7 cellular contexts compared by ENCODE assay signal in the genomic region with DNA sequence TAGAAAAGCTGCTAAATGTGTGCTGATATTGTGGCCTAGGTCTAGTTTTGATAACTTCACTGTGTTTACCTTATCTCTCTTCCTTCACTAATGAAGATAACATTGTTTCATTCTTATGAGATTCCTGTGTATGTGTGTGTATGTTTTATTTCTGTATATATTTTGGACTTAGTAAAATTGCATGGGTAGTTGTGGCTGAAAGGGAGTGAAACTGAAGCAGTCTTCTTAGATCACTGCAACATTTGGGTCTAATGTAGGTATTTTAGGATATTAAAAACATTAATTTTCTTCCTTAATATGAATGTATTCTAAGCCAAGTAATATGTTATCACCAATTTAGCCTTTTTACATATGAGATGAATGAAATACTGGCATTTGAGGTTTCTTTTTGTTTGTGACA.
DNase-seq lines count a peak whose midpoint lies in the region; ATAC-seq and TF ChIP-seq lines count a peak whose summit lies in the region.
"Not testable (repeated sequence)": the region's sequence is repeated elsewhere in the genome, so short reads cannot be mapped to it uniquely, and the experiment has no call there.

No MANE protein-coding gene starts in this region.

- not testable (repeated sequence) for H3K27me3 Mint-ChIP-seq in CD4-positive, alpha-beta T cell; IgD-negative memory B cell; T-helper 2 cell treated with Interferon-gamma antibody and Interleukin-4, amounts not matched to agents 5 μg/mL and 100 μg/mL, for 36 hours (ENCODE audit: low read depth); activated CD8-positive, alpha-beta memory T cell treated with anti-CD3 and anti-CD28 coated beads, Interleukin-2, amount 10 ng/mL, durations not matched to agents 7 days and 5 days; MCF 10A (ENCODE audit: insufficient read depth, unreplicated experiment); memory B cell; osteocyte (ENCODE audit: unreplicated experiment)

- peaks cover 17% of the 10 kb centered on the region for H3K36me3 Mint-ChIP-seq in CD4-positive, alpha-beta T cell (ENCODE audit: low read depth)
- H3K36me3 Mint-ChIP-seq in IgD-negative memory B cell; T-helper 2 cell treated with Interferon-gamma antibody and Interleukin-4, amounts not matched to agents 5 μg/mL and 100 μg/mL, for 36 hours (ENCODE audit: low read depth); MCF 10A (ENCODE audit: insufficient read depth, unreplicated experiment); memory B cell; osteocyte (ENCODE audit: unreplicated experiment): not testable (repeated sequence)
- peaks cover 14% of the 10 kb centered on the region for H3K36me3 Mint-ChIP-seq in activated CD8-positive, alpha-beta memory T cell treated with anti-CD3 and anti-CD28 coated beads, Interleukin-2, amount 10 ng/mL, durations not matched to agents 7 days and 5 days

- not testable (repeated sequence) for H3K9me3 Mint-ChIP-seq in CD4-positive, alpha-beta T cell; IgD-negative memory B cell; T-helper 2 cell treated with Interferon-gamma antibody and Interleukin-4, amounts not matched to agents 5 μg/mL and 100 μg/mL, for 36 hours; activated CD8-positive, alpha-beta memory T cell treated with anti-CD3 and anti-CD28 coated beads, Interleukin-2, amount 10 ng/mL, durations not matched to agents 7 days and 5 days (ENCODE audit: low read depth); MCF 10A (ENCODE audit: unreplicated experiment); memory B cell; osteocyte (ENCODE audit: unreplicated experiment)

- peak overlapping the region; percentile 37 for H3K27ac Mint-ChIP-seq in CD4-positive, alpha-beta T cell
- H3K27ac Mint-ChIP-seq in IgD-negative memory B cell: peak overlapping the region in 2 of 3 donors; percentile 44 to 79
- peak overlapping the region; percentile 46 for H3K27ac Mint-ChIP-seq in T-helper 2 cell treated with Interferon-gamma antibody and Interleukin-4, amounts not matched to agents 5 μg/mL and 100 μg/mL, for 36 hours
- peak overlapping the region; percentile 46 for H3K27ac Mint-ChIP-seq in activated CD8-positive, alpha-beta memory T cell treated with anti-CD3 and anti-CD28 coated beads, Interleukin-2, amount 10 ng/mL, durations not matched to agents 7 days and 5 days
- H3K27ac Mint-ChIP-seq in MCF 10A (ENCODE audit: low read depth, unreplicated experiment): peak overlapping the region; percentile 78
- H3K27ac Mint-ChIP-seq in memory B cell: peak overlapping the region; percentile 83
- peak overlapping the region; percentile 80 for H3K27ac Mint-ChIP-seq in osteocyte (ENCODE audit: unreplicated experiment)

- POLR2A ChIA-PET in CD4-positive, alpha-beta T cell (lab: Charles Lee); MCF 10A (lab: Yijun Ruan, JAX): not testable (repeated sequence)

- CTCF ChIA-PET in CD4-positive, alpha-beta T cell (lab: Charles Lee); activated CD8-positive, alpha-beta memory T cell treated with anti-CD3 and anti-CD28 coated beads, Interleukin-2, amount 10 ng/mL, durations not matched to agents 7 days and 5 days (lab: Charles Lee); MCF 10A (lab: Yijun Ruan, JAX): not testable (repeated sequence)

- not testable (repeated sequence) for H3K9me3 ChIP-seq in CD4-positive, alpha-beta T cell (ENCODE audit: control insufficient read depth, low read length)

- not testable (repeated sequence) for DNase-seq in CD4-positive, alpha-beta T cell; T-helper 2 cell treated with Interferon-gamma antibody and Interleukin-4, amounts not matched to agents 5 μg/mL and 100 μg/mL, for 36 hours (ENCODE audit: low spot score); activated CD8-positive, alpha-beta memory T cell treated with anti-CD3 and anti-CD28 coated beads, Interleukin-2, amount 10 ng/mL, durations not matched to agents 7 days and 5 days; MCF 10A (ENCODE audit: unreplicated experiment); memory B cell (ENCODE audit: low spot score in 2 of 2); osteocyte (ENCODE audit: extremely low spot score, unreplicated experiment)

- not testable (repeated sequence) for TF ChIP-seq CTCF in CD4-positive, alpha-beta T cell (IDR thresholded peaks at IDR 0.05); MCF 10A (IDR thresholded peaks at IDR 0.05; ENCODE audit: unreplicated experiment); osteocyte (IDR thresholded peaks at IDR 0.05)

- not testable (repeated sequence) for H3K4me3 Mint-ChIP-seq in CD4-positive, alpha-beta T cell; activated CD8-positive, alpha-beta memory T cell treated with anti-CD3 and anti-CD28 coated beads, Interleukin-2, amount 10 ng/mL, durations not matched to agents 7 days and 5 days; memory B cell
- peak overlapping the region in 1 of 4 donors; percentile 41 for H3K4me3 Mint-ChIP-seq in IgD-negative memory B cell
- H3K4me3 Mint-ChIP-seq in T-helper 2 cell treated with Interferon-gamma antibody and Interleukin-4, amounts not matched to agents 5 μg/mL and 100 μg/mL, for 36 hours: peak overlapping the region; percentile 59
- H3K4me3 Mint-ChIP-seq in MCF 10A (ENCODE audit: unreplicated experiment): peak overlapping the region; percentile 30
- peak overlapping the region; percentile 11 for H3K4me3 Mint-ChIP-seq in osteocyte (ENCODE audit: unreplicated experiment)

- peaks cover 29% of the 10 kb centered on the region for H3K4me1 Mint-ChIP-seq in CD4-positive, alpha-beta T cell (ENCODE audit: low read depth)
- H3K4me1 Mint-ChIP-seq in IgD-negative memory B cell: peaks cover 26 to 45% (median 43%) of the 10 kb centered on the region in 3 donors
- H3K4me1 Mint-ChIP-seq in T-helper 2 cell treated with Interferon-gamma antibody and Interleukin-4, amounts not matched to agents 5 μg/mL and 100 μg/mL, for 36 hours (ENCODE audit: low read depth): peaks cover 14% of the 10 kb centered on the region
- H3K4me1 Mint-ChIP-seq in activated CD8-positive, alpha-beta memory T cell treated with anti-CD3 and anti-CD28 coated beads, Interleukin-2, amount 10 ng/mL, durations not matched to agents 7 days and 5 days: peaks cover 23% of the 10 kb centered on the region
- not testable (repeated sequence) for H3K4me1 Mint-ChIP-seq in MCF 10A (ENCODE audit: insufficient read depth, unreplicated experiment)
- peaks cover 27% of the 10 kb centered on the region for H3K4me1 Mint-ChIP-seq in memory B cell
- peaks cover 38% of the 10 kb centered on the region for H3K4me1 Mint-ChIP-seq in osteocyte (ENCODE audit: unreplicated experiment)

- H3K27me3 ChIP-seq in CD4-positive, alpha-beta T cell (ENCODE audit: control insufficient read depth, insufficient read depth, low read length): not testable (repeated sequence)

- H3K27ac ChIP-seq in CD4-positive, alpha-beta T cell (ENCODE audit: low read depth, low read length): not testable (repeated sequence)

- not testable (repeated sequence) for BruUV-seq in MCF 10A (replicated peaks; lab: Mats Ljungman, UMichigan)

- intact Hi-C loops in CD4-positive, alpha-beta T cell (cut with DNase I, micrococcal nuclease); MCF 10A (cut with micrococcal nuclease): not testable (repeated sequence)

- not testable (repeated sequence) for ATAC-seq in CD4-positive, alpha-beta T cell (ENCODE audit: poor library complexity); activated CD8-positive, alpha-beta memory T cell treated with anti-CD3 and anti-CD28 coated beads, Interleukin-2, amount 10 ng/mL, durations not matched to agents 7 days and 5 days; memory B cell (ENCODE audit: low read depth)
